Comparison of ENCODE assay signal across 8 cellular contexts in the genomic region with DNA sequence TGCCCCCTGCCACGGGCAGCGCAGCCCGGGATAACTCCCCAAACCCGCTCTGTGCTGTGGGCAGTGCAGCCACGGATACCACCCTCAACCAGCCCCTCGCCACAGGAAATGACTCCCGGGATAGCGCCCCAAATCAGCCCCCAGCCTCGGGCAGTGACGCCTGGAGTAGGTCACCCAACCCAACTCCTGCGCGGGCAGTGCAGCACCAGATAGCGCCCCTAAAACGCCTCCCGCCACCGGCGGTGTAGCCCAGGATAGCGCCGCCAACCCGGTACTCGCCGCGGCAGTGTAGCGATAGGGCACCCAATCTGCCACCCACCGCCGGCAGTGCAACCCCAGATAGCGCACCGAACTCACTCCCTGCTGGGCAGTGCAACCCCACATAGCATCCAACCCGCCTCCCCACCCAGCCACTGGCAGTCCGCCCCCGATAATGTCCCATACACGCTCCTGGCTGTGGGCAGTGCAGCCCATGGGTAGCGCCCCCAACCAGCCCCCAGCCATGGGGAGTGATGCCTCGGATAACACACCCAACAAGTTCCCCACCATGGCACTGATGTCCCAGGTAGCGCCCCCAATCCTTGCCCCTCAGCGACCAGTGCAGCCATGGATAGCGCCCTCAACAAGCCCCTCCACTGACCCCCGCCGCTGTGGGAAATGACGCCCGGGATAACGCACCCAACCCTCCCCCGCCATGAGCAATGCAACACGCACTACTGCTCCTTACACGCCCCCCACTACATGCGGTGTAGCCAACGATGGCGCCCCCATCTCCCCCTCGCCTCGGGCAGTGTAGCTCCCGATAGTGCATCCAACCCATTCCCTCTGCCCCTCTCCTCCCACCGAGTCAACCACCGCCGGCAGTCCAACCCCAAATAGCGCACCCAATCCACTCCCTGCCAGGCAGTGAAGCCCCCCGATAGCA. TPM values are rescaled to one million over a fixed set of nuclear protein-coding genes. Genes with fewer than 3 reads are reported as not detected.
DNase-seq lines count a peak whose midpoint lies in the region; ATAC-seq and TF ChIP-seq lines count a peak whose summit lies in the region.

No MANE protein-coding gene starts in this region.

- H3K4me3 ChIP-seq in KMS-11 (IDR thresholded peaks at IDR 0.05; ENCODE audit: insufficient read depth, low read depth, low read length): no peak overlapping the region

- POLR2A ChIA-PET in naive thymus-derived CD8-positive, alpha-beta T cell (lab: Charles Lee): interaction anchor here (1.1 kb wide), 1 partner anchor 9 kb away, joined by 3 read pairs; no protein-coding TSS in a partner anchor

- H2AFZ ChIP-seq in KMS-11 (ENCODE audit: low read depth): peak overlapping the region; percentile 64; the same call in 1 of the 2 replicates

- intact Hi-C loops in Calu3 (cut with micrococcal nuclease; ENCODE audit: unreplicated experiment): loop anchor here (2.0 kb wide), 3 partner anchors 101 to 269 kb away; no protein-coding TSS in a partner anchor
- intact Hi-C loops in dendritic cell treated with granulocyte-macrophage colony-stimulating factor and Interleukin-4, amounts not matched to agents 40 ng/mL and 50 ng/mL, for 4 days (cut with micrococcal nuclease): loop anchor here (2.0 kb wide), 1 partner anchor 61 kb away; no protein-coding TSS in a partner anchor

- CTCF ChIA-PET in Calu3 (lab: Charles Lee): interaction anchor here (1.6 kb wide), 1 partner anchor 233 kb away, joined by 8 read pairs; no protein-coding TSS in a partner anchor

- H3K4me1 Mint-ChIP-seq in Calu3 (ENCODE audit: low read depth, unreplicated experiment) (peaks cover 54% of the 10 kb centered on the region), osteocyte (ENCODE audit: unreplicated experiment) (peaks cover 13% of the 10 kb centered on the region)
- peaks cover 49% of the 10 kb centered on the region for H3K4me1 Mint-ChIP-seq in dendritic cell treated with granulocyte-macrophage colony-stimulating factor and Interleukin-4, amounts not matched to agents 40 ng/mL and 50 ng/mL, for 4 days (ENCODE audit: low read depth)
- peaks cover 26 to 57% (median 38%) of the 10 kb centered on the region in 4 donors for H3K4me1 Mint-ChIP-seq in naive thymus-derived CD8-positive, alpha-beta T cell

- H3K27me3 ChIP-seq in KMS-11 (ENCODE audit: insufficient read depth, low read depth): no peaks in the 10 kb centered on the region

- H3K4me1 ChIP-seq in KMS-11 (ENCODE audit: low read depth, poor library complexity, severe bottlenecking): no peaks in the 10 kb centered on the region

- ATAC-seq in naive thymus-derived CD8-positive, alpha-beta T cell: peak in 1 of 2 donors; percentile 24

- no peaks in the 10 kb centered on the region for H3K36me3 ChIP-seq in KMS-11 (ENCODE audit: insufficient read depth)

- H3K79me2 ChIP-seq in KMS-11 (ENCODE audit: insufficient read depth, low read depth): no peaks in the 10 kb centered on the region

- TF ChIP-seq CTCF in Calu3 (IDR thresholded peaks at IDR 0.05; ENCODE audit: unreplicated experiment) (no peak), KMS-11 (conservative IDR thresholded peaks at IDR 0.05; ENCODE audit: low read depth, low read length) (no peak), osteocyte (IDR thresholded peaks at IDR 0.05) (no peak)

- peak; percentile 19 for DNase-seq in Calu3
- no peak for DNase-seq in naive thymus-derived CD8-positive, alpha-beta T cell
- no peak for DNase-seq in osteocyte (ENCODE audit: extremely low spot score, unreplicated experiment)
- no peak for DNase-seq in NCI-H1436 treated with DMSO at 0.1 percent for 48 hours (lab: John Stamatoyannopoulos, UW)
- DNase-seq in activated gamma-delta T cell (lab: John Stamatoyannopoulos, UW): no peak
- DNase-seq in NCI-H1048 (lab: John Stamatoyannopoulos, UW): no peak

- H3K9ac ChIP-seq in KMS-11: no peak overlapping the region

- H3K27ac Mint-ChIP-seq in Calu3 (ENCODE audit: unreplicated experiment) (no peak overlapping the region), osteocyte (ENCODE audit: unreplicated experiment) (no peak overlapping the region)
- no peak overlapping the region for H3K27ac Mint-ChIP-seq in dendritic cell treated with granulocyte-macrophage colony-stimulating factor and Interleukin-4, amounts not matched to agents 40 ng/mL and 50 ng/mL, for 4 days
- H3K27ac Mint-ChIP-seq in naive thymus-derived CD8-positive, alpha-beta T cell: peak overlapping the region in 3 of 10 donors; percentile 15 to 27 (median 21)

- H3K4me3 Mint-ChIP-seq in Calu3 (ENCODE audit: low read depth, unreplicated experiment): peak overlapping the region; percentile 84
- H3K4me3 Mint-ChIP-seq in dendritic cell treated with granulocyte-macrophage colony-stimulating factor and Interleukin-4, amounts not matched to agents 40 ng/mL and 50 ng/mL, for 4 days: peak overlapping the region; percentile 46
- H3K4me3 Mint-ChIP-seq in naive thymus-derived CD8-positive, alpha-beta T cell: peak overlapping the region; percentile 54 to 88 (median 76)
- no peak overlapping the region for H3K4me3 Mint-ChIP-seq in osteocyte (ENCODE audit: unreplicated experiment)

- H3K27ac ChIP-seq in KMS-11: no peak overlapping the region

- H3K4me2 ChIP-seq in KMS-11: peak overlapping the region; percentile 49; the same call in 1 of the 2 replicates

- no peaks in the 10 kb centered on the region for H4K20me1 ChIP-seq in KMS-11 (ENCODE audit: insufficient read depth)

- H3K27me3 Mint-ChIP-seq in Calu3 (ENCODE audit: unreplicated experiment) (peaks cover 25% of the 10 kb centered on the region), osteocyte (ENCODE audit: unreplicated experiment) (no peaks in the 10 kb centered on the region)
- H3K27me3 Mint-ChIP-seq in dendritic cell treated with granulocyte-macrophage colony-stimulating factor and Interleukin-4, amounts not matched to agents 40 ng/mL and 50 ng/mL, for 4 days: peaks cover 56% of the 10 kb centered on the region
- peaks cover 0 to 55% (median 32%) of the 10 kb centered on the region in 5 donors for H3K27me3 Mint-ChIP-seq in naive thymus-derived CD8-positive, alpha-beta T cell

- no TSS peak for BruUV-seq in Calu3 (replicated peaks; lab: Mats Ljungman, UMichigan)

- H3K36me3 Mint-ChIP-seq in Calu3 (ENCODE audit: insufficient read depth, unreplicated experiment) (peaks cover 33% of the 10 kb centered on the region), osteocyte (ENCODE audit: unreplicated experiment) (no peaks in the 10 kb centered on the region)
- H3K36me3 Mint-ChIP-seq in dendritic cell treated with granulocyte-macrophage colony-stimulating factor and Interleukin-4, amounts not matched to agents 40 ng/mL and 50 ng/mL, for 4 days (ENCODE audit: low read depth): no peaks in the 10 kb centered on the region
- no peaks in the 10 kb centered on the region for H3K36me3 Mint-ChIP-seq in naive thymus-derived CD8-positive, alpha-beta T cell

- H3K9me3 Mint-ChIP-seq in Calu3 (ENCODE audit: low read depth, unreplicated experiment) (no peaks in the 10 kb centered on the region), osteocyte (ENCODE audit: unreplicated experiment) (no peaks in the 10 kb centered on the region)
- H3K9me3 Mint-ChIP-seq in dendritic cell treated with granulocyte-macrophage colony-stimulating factor and Interleukin-4, amounts not matched to agents 40 ng/mL and 50 ng/mL, for 4 days: no peaks in the 10 kb centered on the region
- H3K9me3 Mint-ChIP-seq in naive thymus-derived CD8-positive, alpha-beta T cell: peaks cover 0 to 4% (median 0%) of the 10 kb centered on the region in 9 donors

RNA-seq across cellular contexts. Expression of gene RFPL2, which starts 1.4 kb away (rescaled TPM):
- 0.52 and 0.71 TPM in 2 replicates for total RNA-seq in Calu3 (2022)
- under 1 TPM; 0.69 to 0.81 TPM for total RNA-seq in naive thymus-derived CD8-positive, alpha-beta T cell
- polyA plus RNA-seq in naive thymus-derived CD8-positive, alpha-beta T cell: 1 to 10 TPM in 1 of 3 donors, not detected in 2; 2.4 TPM
- total RNA-seq in osteocyte: not detected in 2 replicates

RNA-seq across cellular contexts. Expression of gene C22orf42, which starts 44.3 kb away (rescaled TPM):
- not detected in 2 replicates for total RNA-seq in Calu3 (2022)
- not detected for total RNA-seq in naive thymus-derived CD8-positive, alpha-beta T cell
- not detected for polyA plus RNA-seq in naive thymus-derived CD8-positive, alpha-beta T cell
- total RNA-seq in osteocyte: not detected in 2 replicates

RNA-seq across cellular contexts. Expression of gene SLC5A4, which starts 51.7 kb away (rescaled TPM):
- total RNA-seq in Calu3 (2022) (not detected in 2 replicates), osteocyte (not detected in 2 replicates)
- total RNA-seq in naive thymus-derived CD8-positive, alpha-beta T cell: not detected
- polyA plus RNA-seq in naive thymus-derived CD8-positive, alpha-beta T cell: not detected
